31 cellular contexts compared by ENCODE assay signal in the genomic region with DNA sequence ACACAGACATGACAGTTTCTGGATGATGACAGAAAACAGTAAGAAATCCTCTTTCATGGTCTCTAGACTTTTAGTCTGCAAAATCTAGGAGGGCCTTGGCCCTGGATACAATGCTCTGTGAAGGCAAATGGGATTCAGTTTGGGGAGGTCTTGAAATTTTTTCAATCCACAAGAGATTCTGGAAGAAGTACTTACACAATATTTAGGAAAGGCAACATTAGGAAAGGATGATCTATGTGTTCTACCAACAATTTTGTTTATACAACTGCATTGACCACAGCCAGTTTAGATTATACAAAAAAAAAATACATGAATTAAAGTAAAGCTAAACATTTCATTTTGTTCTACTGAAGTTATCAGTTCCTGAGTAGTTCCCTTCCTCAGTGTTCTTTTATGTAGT.
"Had no signal": no experiment of that assay in that cellular context is flagged by ENCODE, and none has a peak within 500 bp of the region (broad histone marks: within the 10 kb centered on the region; RNA-seq: fewer than 3 reads in every experiment).

No MANE protein-coding gene starts in this region.

- H3K9me2 ChIP-seq: SK-N-SH had no signal

- H3K27me3 ChIP-seq: brain microvascular endothelial cell, Peyer's patch, SJSA1 had no signal

- H3K9ac ChIP-seq: KMS-11, SK-N-SH had no signal

- ATAC-seq: activated CD4-positive, alpha-beta T cell treated with anti-CD3 and anti-CD28 coated beads for 36 hours; activated CD4-positive, CD25-positive, alpha-beta regulatory T cell treated with anti-CD3 and anti-CD28 coated beads, Interleukin-2, amount 50 U/mL, for 24 hours; activated naive CD4-positive, alpha-beta T cell treated with anti-CD3 and anti-CD28 coated beads, Interleukin-2, amount 50 U/mL, for 72 hours; activated T-cell treated with anti-CD3 and anti-CD28 coated beads, Interleukin-2, amount 50 U/mL, for 4 hours had no signal

- H3K4me3 ChIP-seq: Peyer's patch, SJSA1 had no signal

- DNase-seq: activated CD4-positive, alpha-beta memory T cell treated with anti-CD3 and anti-CD28 coated beads for 36 hours; activated CD4-positive, alpha-beta T cell treated with anti-CD3 and anti-CD28 coated beads for 36 hours; activated CD4-positive, alpha-beta T cell treated with anti-CD3 and anti-CD28 coated beads, Interleukin-2, amount 10 ng/mL, durations not matched to agents 7 days and 5 days; activated CD8-positive, alpha-beta memory T cell treated with anti-CD3 and anti-CD28 coated beads, Interleukin-2, amount 50 U/mL, for 4 hours; activated gamma-delta T cell treated with Interleukin-2 at 50 U/mL for 16 hours; activated naive CD4-positive, alpha-beta T cell treated with anti-CD3 and anti-CD28 coated beads for 36 hours; activated T-cell treated with anti-CD3 and anti-CD28 coated beads for 4 hours; activated T-cell treated with anti-CD3 and anti-CD28 coated beads, Interleukin-2, amount 50 U/mL, for 4 hours; amniotic stem cell; aorta; brain microvascular endothelial cell; central memory CD4-positive, alpha-beta T cell; MM.1S; MV-4-11; NCI-H1092; NCI-H1436 treated with DMSO at 0.1 percent for 48 hours; NCI-H187 treated with DMSO at 0.1 percent for 48 hours; NCI-H2081; NCI-H2227 treated with DMSO at 0.1 percent for 48 hours; NCI-H446; NCI-H510A treated with DMSO at 0.1 percent for 48 hours; NCI-H526 treated with DMSO at 0.1 percent for 48 hours; NCI-H774; Peyer's patch; RPMI8226; SHP77 treated with DMSO at 0.1 percent for 48 hours; SK-N-SH had no signal

- H3K4me1 ChIP-seq: Peyer's patch, SJSA1 had no signal

- H3K27ac ChIP-seq: brain microvascular endothelial cell, KMS-11, Peyer's patch, SJSA1 had no signal

- H3K9me3 ChIP-seq: Peyer's patch, SJSA1, SK-N-SH had no signal

- H3K36me3 ChIP-seq: brain microvascular endothelial cell, Peyer's patch, SJSA1 had no signal

- H3K4me2 ChIP-seq: KMS-11, SK-N-SH had no signal
